Comparison of ENCODE assay signal across 28 cellular contexts in the genomic region with DNA sequence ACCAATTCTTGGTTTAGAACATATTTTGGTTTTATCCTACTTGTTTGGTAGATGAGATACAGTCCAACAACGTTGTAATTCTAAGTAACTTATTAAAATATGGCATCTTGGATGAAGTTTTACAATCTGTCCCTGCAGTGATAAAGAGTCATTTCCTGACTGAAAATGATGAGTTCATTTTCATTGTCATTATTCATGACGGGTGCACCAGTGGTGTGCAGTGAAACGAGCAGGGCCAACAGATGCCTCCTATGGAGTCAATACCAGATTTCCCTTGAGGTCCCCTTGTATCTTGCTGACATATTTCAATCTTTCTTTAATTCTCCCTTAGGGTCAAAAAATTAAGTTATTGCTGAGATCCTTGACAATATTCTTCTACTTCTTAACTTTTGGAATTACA.
DNase-seq lines count a peak whose midpoint lies in the region; ATAC-seq, FAIRE-seq and TF ChIP-seq lines count a peak whose summit lies in the region.
"Had no signal": no experiment of that assay in that cellular context is flagged by ENCODE, and none has a peak within 500 bp of the region (broad histone marks: within the 10 kb centered on the region; RNA-seq: fewer than 3 reads in every experiment).

No MANE protein-coding gene starts in this region.

- no peak overlapping the region for H3K56ac ChIP-seq in H1 (replicated peaks; ENCODE audit: insufficient read length, low read depth, low read length)

- no peak overlapping the region for H2BK120ac ChIP-seq in H1 (replicated peaks; ENCODE audit: low read depth, low read length)

- H2BK5ac ChIP-seq in H1 (ENCODE audit: low read depth, low read length) = no peak overlapping the region

- WGBS in H1 (ENCODE audit: extremely low coverage in 1 of 2, insufficient coverage in 1 of 2, insufficient read length in 1 of 2, insufficient replicate concordance in 2 of 2, low coverage in 1 of 2, low lambda C conversion rate in 2 of 2, missing lambda C conversion rate in 1 of 2), 2 experiments = 71% methylated on average over 3 of the region's 3 CpGs; no CpG with 5 or more reads in 1 of the 2 experiments
- 47 to 57% methylated on average over 3 of the region's 3 CpGs for WGBS in transverse colon (ENCODE audit: low coverage in 1 of 2), 2 donors

- H3K4me2 ChIP-seq in PC-3 (ENCODE audit: low read length) = no peak overlapping the region
- H3K4me2 ChIP-seq in H1 (ENCODE audit: insufficient read depth in 1 of 2, low read depth in 2 of 2, low read length in 2 of 2) = peak overlapping the region in 1 of 2 experiments; percentile 25; a peak in 1 of 4 replicates
- no peak overlapping the region for H3K4me2 ChIP-seq in osteoblast (ENCODE audit: insufficient read depth, low read length)

- H3K79me2 ChIP-seq in PC-3 (ENCODE audit: low read length) (no peaks in the 10 kb centered on the region), H1 (ENCODE audit: control insufficient read depth in 1 of 2, insufficient read depth in 2 of 2, low read length in 2 of 2) (no peaks in the 10 kb centered on the region), osteoblast (ENCODE audit: insufficient read depth, low read length) (no peaks in the 10 kb centered on the region)

- intact Hi-C loops in PC-3 (cut with micrococcal nuclease) = loop anchor here (5.0 kb wide), 1 partner anchor 50 kb away; no protein-coding TSS in a partner anchor
- intact Hi-C loops in transverse colon (cut with DNase I; ENCODE audit: low total_unique reads) = no loop called here

- H3K9ac ChIP-seq in PC-3 (ENCODE audit: low read length) = no peak overlapping the region
- H3K9ac ChIP-seq in H1 (replicated peaks in 1 of 4; ENCODE audit: extremely low read depth in 1 of 4, low read depth in 3 of 4, low read length in 3 of 4) = no peak overlapping the region
- H3K9ac ChIP-seq: GM23248 had no signal

- H3K36me3 ChIP-seq in PC-3 (ENCODE audit: low read depth, low read length) = no peaks in the 10 kb centered on the region
- no peaks in the 10 kb centered on the region for H3K36me3 ChIP-seq in H1 (ENCODE audit: control insufficient read depth in 2 of 4, insufficient read depth in 4 of 4, low read length in 3 of 4)
- no peaks in the 10 kb centered on the region for H3K36me3 ChIP-seq in osteoblast (ENCODE audit: insufficient read depth, low read length)
- no peaks in the 10 kb centered on the region for H3K36me3 ChIP-seq in transverse colon
- H3K36me3 ChIP-seq: HAP-1, Peyer's patch had no signal

- peak overlapping the region; percentile 61 for H4K5ac ChIP-seq in H1 (ENCODE audit: insufficient read length, low read depth, low read length)

- CTCF ChIA-PET in PC-3 (lab: Charles Lee) = no interaction called here
- CTCF ChIA-PET in H1 (lab: Charles Lee; ENCODE audit: partially characterized antibody) = interaction anchor here (0.6 kb wide), 1 partner anchor 693 kb away, joined by 3 read pairs; no protein-coding TSS in a partner anchor

- DNase-seq in NCI-H146 (lab: John Stamatoyannopoulos, UW) (peak; percentile 57), NCI-H146 treated with DMSO at 0.1 percent for 48 hours (lab: John Stamatoyannopoulos, UW; ENCODE audit: unreplicated experiment) (no peak), PC-3 (no peak), H1 (ENCODE audit: low read depth in 1 of 2, low spot score in 2 of 2) (no peak), osteoblast (ENCODE audit: insufficient read length, low spot score, missing footprints) (peak; percentile 27), transverse colon (no peak), NOMO-1 treated with DMSO at 0.1 percent for 48 hours (lab: John Stamatoyannopoulos, UW; ENCODE audit: unreplicated experiment) (no peak), hippocampal formation (lab: John Stamatoyannopoulos, UW) (no peak)
- DNase-seq: Calu3; DMS153; DND-41; GM23248; HFFc6; Kasumi-1; NCI-H1092 treated with DMSO at 0.1 percent for 48 hours; NCI-H1436 treated with DMSO at 0.1 percent for 48 hours; NCI-H2029; NCI-H446; NCI-H524 treated with DMSO at 0.1 percent for 48 hours; NCI-H82; NK-92 treated with Interleukin-12 subunit alpha and Interleukin-12 subunit beta, amount 100 ng/mL, for 24 hours; Peyer's patch; SHP77 treated with DMSO at 0.1 percent for 48 hours had no signal

- BruUV-seq in PC-3 (replicated peaks; lab: Mats Ljungman, UMichigan) = no TSS peak

- no peaks in the 10 kb centered on the region for H3K9me2 ChIP-seq in PC-3 (replicated peaks; ENCODE audit: low read length)

- 0 out of 2 replicates have a peak overlapping the region, but pooled peaks have one; percentile 14 for H2AFZ ChIP-seq in PC-3 (ENCODE audit: low read length)
- no peak overlapping the region for H2AFZ ChIP-seq in H1 (ENCODE audit: low read length)
- peak overlapping the region; percentile 71 for H2AFZ ChIP-seq in osteoblast (ENCODE audit: low read length)
- H2AFZ ChIP-seq: GM23248 had no signal

- no peak for TF ChIP-seq EP300 in H1 (IDR thresholded peaks at IDR 0.05; ENCODE audit: borderline replicate concordance in 1 of 2, low read depth in 2 of 2, low read length in 2 of 2)
- no peak for TF ChIP-seq EP300 in transverse colon (IDR thresholded peaks at IDR 0.05; ENCODE audit: low read depth)

- H4K8ac ChIP-seq in H1 (ENCODE audit: extremely low read depth, insufficient read depth, low read length) = no peak overlapping the region

- no peak for TF ChIP-seq RAD21 in H1 (IDR thresholded peaks at IDR 0.05 in 1 of 2, conservative IDR thresholded peaks at IDR 0.05 in 1 of 2; ENCODE audit: low read depth in 2 of 2, low read length in 2 of 2)

- no peak overlapping the region for H3K4me3 ChIP-seq in PC-3 (ENCODE audit: low read length)
- no peak overlapping the region for H3K4me3 ChIP-seq in H1 (ENCODE audit: extremely low read depth in 1 of 4, insufficient read depth in 2 of 4, low read depth in 3 of 4, low read length in 4 of 4)
- no peak overlapping the region for H3K4me3 ChIP-seq in osteoblast (ENCODE audit: insufficient read depth, low read length)
- H3K4me3 ChIP-seq in transverse colon = no peak overlapping the region
- H3K4me3 ChIP-seq: GM23248, HAP-1, K562, Peyer's patch had no signal

- no peak for FAIRE-seq in H1 (lab: Jason Lieb, UNC)
- FAIRE-seq: GM18507, HTR-8/SVneo, K562 had no signal

- H4K20me1 ChIP-seq in PC-3 (ENCODE audit: low read length) (no peaks in the 10 kb centered on the region), H1 (replicated peaks in 1 of 2; ENCODE audit: control insufficient read depth in 1 of 2, insufficient read depth in 2 of 2, low read length in 2 of 2) (no peaks in the 10 kb centered on the region), osteoblast (ENCODE audit: insufficient read depth, low read length) (no peaks in the 10 kb centered on the region)

- ATAC-seq in PC-3 = no peak
- ATAC-seq: K562 had no signal

- no peaks in the 10 kb centered on the region for H3K27me3 ChIP-seq in PC-3 (ENCODE audit: low read length)
- H3K27me3 ChIP-seq in H1 (replicated peaks in 1 of 4; ENCODE audit: control insufficient read depth in 3 of 4, extremely low read depth in 1 of 4, insufficient read depth in 3 of 4, low read length in 3 of 4) = no peaks in the 10 kb centered on the region
- no peaks in the 10 kb centered on the region for H3K27me3 ChIP-seq in osteoblast (ENCODE audit: insufficient read depth, low read length)
- H3K27me3 ChIP-seq in transverse colon = no peaks in the 10 kb centered on the region
- H3K27me3 ChIP-seq: Peyer's patch had no signal

- in situ Hi-C loops in transverse colon (cut with MboI; ENCODE audit: low pct_ligation_motif_present in 1 of 4, low pct_unique_long_range_greater_than_20kb in 1 of 4, low sequenced_read_pairs in 3 of 4) = no loop called here

- POLR2A ChIA-PET in PC-3 (lab: Charles Lee; ENCODE audit: unreplicated experiment) = no interaction called here
- POLR2A ChIA-PET in H1 (lab: Charles Lee; ENCODE audit: partially characterized antibody) = no interaction called here

- no peak overlapping the region for H3K18ac ChIP-seq in H1 (ENCODE audit: extremely low read depth, low read length)

- H2BK12ac ChIP-seq in H1 (ENCODE audit: low read depth, low read length) = no peak overlapping the region

- H3K4ac ChIP-seq in H1 (replicated peaks; ENCODE audit: insufficient read length, low read depth, low read length) = no peak overlapping the region

- no peak overlapping the region for H2BK20ac ChIP-seq in H1 (ENCODE audit: low read length)

- H3K23ac ChIP-seq in H1 (ENCODE audit: insufficient read length) = no peak overlapping the region

- no peak overlapping the region for H2BK15ac ChIP-seq in H1 (ENCODE audit: low read length)

- H4K91ac ChIP-seq in H1 (replicated peaks; ENCODE audit: insufficient read length, low read length) = no peak overlapping the region

- no peaks in the 10 kb centered on the region for H3K79me1 ChIP-seq in H1 (ENCODE audit: low read depth, low read length)

- no peak overlapping the region for H2AK5ac ChIP-seq in H1 (ENCODE audit: low read depth, low read length)

- no peak overlapping the region for H3K14ac ChIP-seq in H1 (ENCODE audit: insufficient read length)

- TF ChIP-seq POLR2A in H1 (IDR thresholded peaks at IDR 0.05; ENCODE audit: control extremely low read depth in 1 of 2, low read depth in 2 of 2, low read length in 2 of 2) = no peak
- TF ChIP-seq POLR2A in transverse colon (IDR thresholded peaks at IDR 0.05) = no peak

- H3K27ac ChIP-seq in PC-3 (ENCODE audit: low read length) (no peak overlapping the region), H1 (ENCODE audit: low read depth, low read length) (no peak overlapping the region), osteoblast (ENCODE audit: low read depth, low read length) (no peak overlapping the region), transverse colon (no peak overlapping the region)
- H3K27ac ChIP-seq: 22Rv1, GM23248, Peyer's patch had no signal

- H3F3A ChIP-seq in PC-3 (ENCODE audit: low read length, unreplicated experiment) = no peaks in the 10 kb centered on the region

- H3K4me1 ChIP-seq in PC-3 (ENCODE audit: insufficient read depth, low read length) = peaks cover 6% of the 10 kb centered on the region; the same call in 1 of the 2 replicates
- peaks cover 0 to 9% (median 4%) of the 10 kb centered on the region in 4 experiments; a peak in 3 of 7 replicates for H3K4me1 ChIP-seq in H1 (replicated peaks in 1 of 4; ENCODE audit: control insufficient read depth in 3 of 4, insufficient read depth in 4 of 4, low read length in 3 of 4)
- peaks cover 20% of the 10 kb centered on the region for H3K4me1 ChIP-seq in osteoblast (ENCODE audit: insufficient read depth, low read length)
- H3K4me1 ChIP-seq in transverse colon = no peaks in the 10 kb centered on the region
- H3K4me1 ChIP-seq: HAP-1, Peyer's patch had no signal

- no peaks in the 10 kb centered on the region for H3K9me3 ChIP-seq in PC-3 (ENCODE audit: low read length)
- H3K9me3 ChIP-seq in H1 (ENCODE audit: insufficient read depth in 2 of 2, low read depth in 1 of 2, low read length in 1 of 2) = peaks cover 3% of the 10 kb centered on the region in 2 experiments; a peak in 3 of 4 replicates
- H3K9me3 ChIP-seq in osteoblast (ENCODE audit: low read depth, low read length) = no peaks in the 10 kb centered on the region
- H3K9me3 ChIP-seq in transverse colon = no peaks in the 10 kb centered on the region
- H3K9me3 ChIP-seq: HAP-1, Peyer's patch had no signal

- H3K23me2 ChIP-seq in H1 (ENCODE audit: low read depth, low read length) = no peaks in the 10 kb centered on the region

- TF ChIP-seq CTCF in PC-3 (conservative IDR thresholded peaks at IDR 0.05; ENCODE audit: low read depth, low read length) (no peak), H1 (IDR thresholded peaks at IDR 0.05; ENCODE audit: control extremely low read depth in 1 of 3, insufficient read depth in 1 of 3, low read depth in 1 of 3, low read length in 3 of 3) (no peak), osteoblast (IDR thresholded peaks at IDR 0.05; ENCODE audit: extremely low read depth, low read depth, low read length) (no peak), transverse colon (IDR thresholded peaks at IDR 0.05) (no peak)

Comparison
In these comparisons a context has a peak if more than half of its experiments do, and no peak if none do; other contexts are left out.
1. DNase-seq: peak in NCI-H146 (single experiment) and osteoblast (single experiment); none in NCI-H146 treated with DMSO at 0.1 percent for 48 hours (single experiment), PC-3 (single experiment), H1 (0 of 2), transverse colon (single experiment), NOMO-1 treated with DMSO at 0.1 percent for 48 hours (single experiment) and hippocampal formation (0 of 2).